Comparison of ENCODE assay signal across 9 cellular contexts in the genomic region with DNA sequence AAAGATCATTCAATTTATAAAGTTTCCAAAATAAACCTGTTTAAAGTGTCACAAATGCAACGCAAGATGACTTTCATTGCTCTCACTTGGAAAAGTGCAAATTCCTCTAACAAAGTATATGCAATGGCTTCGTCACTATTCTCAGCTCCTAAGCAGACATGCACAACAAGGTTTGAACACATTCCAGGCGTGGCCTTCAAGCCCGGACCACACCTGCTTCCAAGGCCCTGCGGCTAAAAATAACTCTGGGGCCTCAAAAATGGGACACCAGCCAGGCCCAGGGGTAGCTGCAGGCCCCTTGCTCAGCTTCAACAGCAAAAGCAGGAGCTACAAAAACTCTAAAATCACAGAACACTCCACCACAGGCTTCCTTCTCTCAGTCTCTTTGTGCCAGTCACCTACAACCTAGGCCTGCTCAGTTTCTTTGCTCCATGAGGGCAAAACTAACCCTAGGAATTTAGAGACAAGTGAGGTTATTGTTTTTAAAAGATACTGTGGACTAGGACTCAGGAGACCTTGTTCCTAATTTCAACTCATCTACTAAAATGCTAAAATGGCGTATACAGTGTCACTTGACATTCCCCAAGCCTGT. TPM values are rescaled to one million over a fixed set of nuclear protein-coding genes. Genes with fewer than 3 reads are reported as not detected.
A peak's percentile ranks its signal among the peaks of the same experiment; 100 is the strongest.
DNase-seq lines count a peak whose midpoint lies in the region; ATAC-seq lines count a peak whose summit lies in the region.
"Had no signal": no experiment of that assay in that cellular context is flagged by ENCODE, and none has a peak within 500 bp of the region (broad histone marks: within the 10 kb centered on the region; RNA-seq: fewer than 3 reads in every experiment).

No MANE protein-coding gene starts in this region.

- no peaks in the 10 kb centered on the region for H3K27me3 ChIP-seq in right cardiac atrium (ENCODE audit: control insufficient read depth, insufficient read depth)

- H3K9me3 ChIP-seq in right cardiac atrium (ENCODE audit: control insufficient read depth, low read length), result no peaks in the 10 kb centered on the region

- peaks cover 27% of the 10 kb centered on the region for H3K36me3 Mint-ChIP-seq in activated T-helper 1 cell treated with anti-CD3 and anti-CD28 coated beads, Interleukin-12 subunit alpha, Interleukin-12 subunit beta, Interleukin-2, Interleukin-4 antibody, amounts not matched to agents 30 ng/mL and 10 ng/mL and 1 ng/mL, durations not matched to agents 14 hours and 24 hours and 36 hours (ENCODE audit: low read depth)
- peaks cover 22% of the 10 kb centered on the region for H3K36me3 Mint-ChIP-seq in stimulated activated effector memory CD8-positive, alpha-beta T cell treated with anti-CD3 and anti-CD28 coated beads, Interleukin-12 subunit alpha, Interleukin-12 subunit beta, amount 100 ng/mL, for 72 hours
- H3K36me3 Mint-ChIP-seq in activated CD8-positive, alpha-beta memory T cell treated with anti-CD3 and anti-CD28 coated beads, Interleukin-2, amount 10 ng/mL, durations not matched to agents 7 days and 5 days, result peaks cover 17% of the 10 kb centered on the region

- H3K27ac Mint-ChIP-seq in activated T-helper 1 cell treated with anti-CD3 and anti-CD28 coated beads, Interleukin-12 subunit alpha, Interleukin-12 subunit beta, Interleukin-2, Interleukin-4 antibody, amounts not matched to agents 30 ng/mL and 10 ng/mL and 1 ng/mL, durations not matched to agents 14 hours and 24 hours and 36 hours, result peak overlapping the region; percentile 42
- peak overlapping the region; percentile 72 for H3K27ac Mint-ChIP-seq in stimulated activated effector memory CD8-positive, alpha-beta T cell treated with anti-CD3 and anti-CD28 coated beads, Interleukin-12 subunit alpha, Interleukin-12 subunit beta, amount 100 ng/mL, for 72 hours
- no peak overlapping the region for H3K27ac Mint-ChIP-seq in activated CD8-positive, alpha-beta memory T cell treated with anti-CD3 and anti-CD28 coated beads, Interleukin-2, amount 10 ng/mL, durations not matched to agents 7 days and 5 days

- peak in 2 of 3 experiments; percentile 15 to 26 for DNase-seq in NCI-H1417 (lab: John Stamatoyannopoulos, UW)
- no peak for DNase-seq in NCI-H1417 treated with DMSO at 0.1 percent for 48 hours (lab: John Stamatoyannopoulos, UW)
- DNase-seq in activated T-helper 1 cell treated with anti-CD3 and anti-CD28 coated beads, Interleukin-12 subunit alpha, Interleukin-12 subunit beta, Interleukin-2, Interleukin-4 antibody, amounts not matched to agents 30 ng/mL and 10 ng/mL and 1 ng/mL, durations not matched to agents 14 hours and 24 hours and 36 hours (ENCODE audit: low spot score), result no peak
- DNase-seq in right cardiac atrium, result peak in 2 of 3 donors; percentile 16 to 64
- DNase-seq in stimulated activated effector memory CD8-positive, alpha-beta T cell treated with anti-CD3 and anti-CD28 coated beads, Interleukin-12 subunit alpha, Interleukin-12 subunit beta, amount 100 ng/mL, for 72 hours (ENCODE audit: low spot score in 2 of 2), result no peak
- no peak for DNase-seq in amniotic stem cell (lab: John Stamatoyannopoulos, UW)
- DNase-seq in activated CD8-positive, alpha-beta memory T cell treated with anti-CD3 and anti-CD28 coated beads, Interleukin-2, amount 10 ng/mL, durations not matched to agents 7 days and 5 days, result no peak
- DNase-seq: OCI-M1 had no signal

- H3K9me3 Mint-ChIP-seq in activated T-helper 1 cell treated with anti-CD3 and anti-CD28 coated beads, Interleukin-12 subunit alpha, Interleukin-12 subunit beta, Interleukin-2, Interleukin-4 antibody, amounts not matched to agents 30 ng/mL and 10 ng/mL and 1 ng/mL, durations not matched to agents 14 hours and 24 hours and 36 hours, result no peaks in the 10 kb centered on the region
- no peaks in the 10 kb centered on the region for H3K9me3 Mint-ChIP-seq in stimulated activated effector memory CD8-positive, alpha-beta T cell treated with anti-CD3 and anti-CD28 coated beads, Interleukin-12 subunit alpha, Interleukin-12 subunit beta, amount 100 ng/mL, for 72 hours
- H3K9me3 Mint-ChIP-seq in activated CD8-positive, alpha-beta memory T cell treated with anti-CD3 and anti-CD28 coated beads, Interleukin-2, amount 10 ng/mL, durations not matched to agents 7 days and 5 days (ENCODE audit: low read depth), result no peaks in the 10 kb centered on the region

- H3K4me1 ChIP-seq in right cardiac atrium (ENCODE audit: control insufficient read depth, insufficient read depth, low read length), result peaks cover 11% of the 10 kb centered on the region

- H3K4me3 ChIP-seq in right cardiac atrium (ENCODE audit: low read length), result no peak overlapping the region

- peak overlapping the region; percentile 77 for H3K27ac ChIP-seq in right cardiac atrium (ENCODE audit: low read length)

- intact Hi-C loops in activated T-helper 1 cell treated with anti-CD3 and anti-CD28 coated beads, Interleukin-12 subunit alpha, Interleukin-12 subunit beta, Interleukin-2, Interleukin-4 antibody, amounts not matched to agents 30 ng/mL and 10 ng/mL and 1 ng/mL, durations not matched to agents 14 hours and 24 hours and 36 hours (cut with micrococcal nuclease), result no loop called here
- intact Hi-C loops in right cardiac atrium (cut with DNase I), result no loop called here

- CTCF ChIA-PET in activated CD8-positive, alpha-beta memory T cell treated with anti-CD3 and anti-CD28 coated beads, Interleukin-2, amount 10 ng/mL, durations not matched to agents 7 days and 5 days (lab: Charles Lee), result no interaction called here

- peak; percentile 55 to 62 for ATAC-seq in right cardiac atrium
- ATAC-seq in stimulated activated effector memory CD8-positive, alpha-beta T cell treated with anti-CD3 and anti-CD28 coated beads, Interleukin-12 subunit alpha, Interleukin-12 subunit beta, amount 100 ng/mL, for 72 hours, result no peak
- ATAC-seq in GM18861 (IDR thresholded peaks at IDR 0.05; ENCODE audit: unreplicated experiment), result no peak
- no peak for ATAC-seq in activated CD8-positive, alpha-beta memory T cell treated with anti-CD3 and anti-CD28 coated beads, Interleukin-2, amount 10 ng/mL, durations not matched to agents 7 days and 5 days

- H3K4me3 Mint-ChIP-seq in activated T-helper 1 cell treated with anti-CD3 and anti-CD28 coated beads, Interleukin-12 subunit alpha, Interleukin-12 subunit beta, Interleukin-2, Interleukin-4 antibody, amounts not matched to agents 30 ng/mL and 10 ng/mL and 1 ng/mL, durations not matched to agents 14 hours and 24 hours and 36 hours, result no peak overlapping the region
- no peak overlapping the region for H3K4me3 Mint-ChIP-seq in stimulated activated effector memory CD8-positive, alpha-beta T cell treated with anti-CD3 and anti-CD28 coated beads, Interleukin-12 subunit alpha, Interleukin-12 subunit beta, amount 100 ng/mL, for 72 hours
- H3K4me3 Mint-ChIP-seq in activated CD8-positive, alpha-beta memory T cell treated with anti-CD3 and anti-CD28 coated beads, Interleukin-2, amount 10 ng/mL, durations not matched to agents 7 days and 5 days, result no peak overlapping the region

- peaks cover 53% of the 10 kb centered on the region for H3K4me1 Mint-ChIP-seq in activated T-helper 1 cell treated with anti-CD3 and anti-CD28 coated beads, Interleukin-12 subunit alpha, Interleukin-12 subunit beta, Interleukin-2, Interleukin-4 antibody, amounts not matched to agents 30 ng/mL and 10 ng/mL and 1 ng/mL, durations not matched to agents 14 hours and 24 hours and 36 hours (ENCODE audit: low read depth)
- peaks cover 14% of the 10 kb centered on the region for H3K4me1 Mint-ChIP-seq in stimulated activated effector memory CD8-positive, alpha-beta T cell treated with anti-CD3 and anti-CD28 coated beads, Interleukin-12 subunit alpha, Interleukin-12 subunit beta, amount 100 ng/mL, for 72 hours
- peaks cover 14% of the 10 kb centered on the region for H3K4me1 Mint-ChIP-seq in activated CD8-positive, alpha-beta memory T cell treated with anti-CD3 and anti-CD28 coated beads, Interleukin-2, amount 10 ng/mL, durations not matched to agents 7 days and 5 days

- H3K27me3 Mint-ChIP-seq in activated T-helper 1 cell treated with anti-CD3 and anti-CD28 coated beads, Interleukin-12 subunit alpha, Interleukin-12 subunit beta, Interleukin-2, Interleukin-4 antibody, amounts not matched to agents 30 ng/mL and 10 ng/mL and 1 ng/mL, durations not matched to agents 14 hours and 24 hours and 36 hours (ENCODE audit: insufficient read depth), result no peaks in the 10 kb centered on the region
- no peaks in the 10 kb centered on the region for H3K27me3 Mint-ChIP-seq in activated CD8-positive, alpha-beta memory T cell treated with anti-CD3 and anti-CD28 coated beads, Interleukin-2, amount 10 ng/mL, durations not matched to agents 7 days and 5 days

- 49% methylated on average over 6 of the region's 6 CpGs for WGBS in right cardiac atrium

RNA-seq across cellular contexts. Expression of gene DUSP16, which starts 29.3 kb away (rescaled TPM):
- 49.3 and 52.0 TPM in 2 replicates for total RNA-seq in activated T-helper 1 cell treated with anti-CD3 and anti-CD28 coated beads, Interleukin-12 subunit alpha, Interleukin-12 subunit beta, Interleukin-2, Interleukin-4 antibody, amounts not matched to agents 30 ng/mL and 10 ng/mL and 1 ng/mL, durations not matched to agents 14 hours and 24 hours and 36 hours
- total RNA-seq in right cardiac atrium, result 10 to 100 TPM; 11.1 to 17.2 (median 14.3) TPM
- polyA plus RNA-seq in right cardiac atrium, result 4.2 TPM
- total RNA-seq in activated CD8-positive, alpha-beta memory T cell treated with anti-CD3 and anti-CD28 coated beads, Interleukin-2, amount 10 ng/mL, durations not matched to agents 7 days and 5 days, result 10 to 100 TPM; 43.0 to 69.0 TPM

Comparison
In these comparisons a context has a peak if more than half of its experiments do, and no peak if none do; other contexts are left out.
1. DNase-seq: peak in NCI-H1417 (2 of 3) and right cardiac atrium (2 of 3); none in NCI-H1417 treated with DMSO at 0.1 percent for 48 hours (single experiment), activated T-helper 1 cell treated with anti-CD3 and anti-CD28 coated beads, Interleukin-12 subunit alpha, Interleukin-12 subunit beta, Interleukin-2, Interleukin-4 antibody, amounts not matched to agents 30 ng/mL and 10 ng/mL and 1 ng/mL, durations not matched to agents 14 hours and 24 hours and 36 hours (single experiment), stimulated activated effector memory CD8-positive, alpha-beta T cell treated with anti-CD3 and anti-CD28 coated beads, Interleukin-12 subunit alpha, Interleukin-12 subunit beta, amount 100 ng/mL, for 72 hours (0 of 2), amniotic stem cell (single experiment) and activated CD8-positive, alpha-beta memory T cell treated with anti-CD3 and anti-CD28 coated beads, Interleukin-2, amount 10 ng/mL, durations not matched to agents 7 days and 5 days (single experiment).
2. ATAC-seq: peak in right cardiac atrium (2 of 2); none in stimulated activated effector memory CD8-positive, alpha-beta T cell treated with anti-CD3 and anti-CD28 coated beads, Interleukin-12 subunit alpha, Interleukin-12 subunit beta, amount 100 ng/mL, for 72 hours (single experiment), GM18861 (single experiment) and activated CD8-positive, alpha-beta memory T cell treated with anti-CD3 and anti-CD28 coated beads, Interleukin-2, amount 10 ng/mL, durations not matched to agents 7 days and 5 days (single experiment).